ENCODE assay signal across 28 cellular contexts in the genomic region with DNA sequence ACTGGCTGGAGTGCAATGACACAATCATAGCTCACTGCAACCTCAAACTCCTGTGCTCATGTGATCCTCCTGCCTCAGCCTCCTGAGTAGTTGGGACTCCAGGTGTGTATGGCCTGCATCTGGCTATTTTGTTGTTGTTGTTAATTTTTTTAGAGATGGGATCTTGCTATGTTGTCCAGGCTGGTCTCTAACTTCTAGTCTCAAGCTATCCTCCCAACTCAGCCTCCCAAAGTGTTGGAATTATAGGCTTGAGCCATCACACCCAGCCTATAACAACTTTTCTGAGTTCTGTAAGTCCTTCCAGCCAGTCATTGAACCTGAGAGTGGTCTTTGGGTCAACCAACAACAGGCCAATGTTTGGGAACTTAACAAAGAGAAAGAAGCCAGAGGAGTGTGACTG.
"Had no signal": no experiment of that assay in that cellular context is flagged by ENCODE, and none has a peak within 500 bp of the region (broad histone marks: within the 10 kb centered on the region; RNA-seq: fewer than 3 reads in every experiment).

No MANE protein-coding gene starts in this region.

- H3K4me3 Mint-ChIP-seq: mesothelial cell of epicardium, naive B cell had no signal

- H3K4me3 ChIP-seq: coronary artery, dorsolateral prefrontal cortex, esophagus squamous epithelium, gastrocnemius medialis, heart right ventricle, left lung, lower lobe of right lung, mucosa of descending colon had no signal

- H3K4me1 ChIP-seq: gastrocnemius medialis, heart right ventricle, left lung, lower lobe of right lung had no signal

- H3K27me3 ChIP-seq: gastrocnemius medialis had no signal

- H3K27ac ChIP-seq: coronary artery, dorsolateral prefrontal cortex, epithelial cell of prostate, esophagus squamous epithelium, gastrocnemius medialis, heart right ventricle, left lung, lower lobe of right lung had no signal

- H3K27ac Mint-ChIP-seq: mesothelial cell of epicardium, naive B cell had no signal

- ATAC-seq: esophagus mucosa, gastrocnemius medialis, heart right ventricle, left cardiac atrium, left lung, left ventricle myocardium superior, lower lobe of right lung, mucosa of descending colon had no signal

- H3K9me3 ChIP-seq: esophagus squamous epithelium, gastrocnemius medialis, heart right ventricle, left lung, lower lobe of right lung, mucosa of descending colon had no signal

- FAIRE-seq: colon, endothelial cell of umbilical vein, islet of Langerhans, keratinocyte had no signal

- DNase-seq: dermis blood vessel endothelial cell; dorsolateral prefrontal cortex; effector CD4-positive, alpha-beta T cell; effector memory CD4-positive, alpha-beta T cell; erythroblast; esophagus squamous epithelium; foreskin fibroblast; foreskin melanocyte; gastrocnemius medialis; glutamatergic neuron; head of caudate nucleus; heart right ventricle; hippocampal formation; left cardiac atrium; left lung; left ventricle myocardium superior; lower lobe of right lung; mesenchymal stem cell; mucosa of descending colon; naive B cell had no signal

- H3K36me3 Mint-ChIP-seq: mesothelial cell of epicardium, naive B cell had no signal

- H3K36me3 ChIP-seq: esophagus squamous epithelium, gastrocnemius medialis, heart right ventricle, left lung, lower lobe of right lung had no signal
